13 cellular contexts compared by ENCODE assay signal in genomic region chr6:15754035-15754705, GRCh38.
DNase-seq lines count a peak whose midpoint lies in the region; ATAC-seq and TF ChIP-seq lines count a peak whose summit lies in the region.
"Had no signal": no experiment of that assay in that cellular context is flagged by ENCODE, and none has a peak within 500 bp of the region (broad histone marks: within the 10 kb centered on the region; RNA-seq: fewer than 3 reads in every experiment).

No MANE protein-coding gene starts in this region.

- H3K36me3 Mint-ChIP-seq in progenitor cell of endocrine pancreas (ENCODE audit: insufficient read depth): no peaks in the 10 kb centered on the region
- H3K36me3 Mint-ChIP-seq in activated CD8-positive, alpha-beta T cell treated with anti-CD3 and anti-CD28 coated beads for 36 hours (ENCODE audit: low read depth): no peaks in the 10 kb centered on the region
- H3K36me3 Mint-ChIP-seq: CD4-positive, CD25-positive, alpha-beta regulatory T cell had no signal

- CTCF ChIA-PET in activated CD8-positive, alpha-beta T cell treated with anti-CD3 and anti-CD28 coated beads for 36 hours (lab: Charles Lee): interaction anchor here (0.6 to 0.9 kb wide), 2 partner anchors 15 to 37 kb away, joined by 3 to 4 read pairs; no protein-coding TSS in a partner anchor

- ATAC-seq in GM19023 (IDR thresholded peaks at IDR 0.05; ENCODE audit: unreplicated experiment) (no peak), HG03521 (IDR thresholded peaks at IDR 0.05; ENCODE audit: unreplicated experiment) (no peak)
- ATAC-seq in activated CD8-positive, alpha-beta T cell treated with anti-CD3 and anti-CD28 coated beads for 36 hours: no peak

- peak; percentile 24 for DNase-seq in COLO829 (ENCODE audit: low spot score)
- peak; percentile 54 for DNase-seq in HK-2 (ENCODE audit: unreplicated experiment)
- DNase-seq in astrocyte of the hippocampus (ENCODE audit: low read depth, low spot score): peak; percentile 50
- DNase-seq in kidney glomerular epithelial cell (lab: John Stamatoyannopoulos, UW): peak; percentile 46
- no peak for DNase-seq in progenitor cell of endocrine pancreas (ENCODE audit: low spot score, unreplicated experiment)
- DNase-seq in activated CD8-positive, alpha-beta T cell treated with anti-CD3 and anti-CD28 coated beads for 36 hours: no peak
- DNase-seq: activated CD4-positive, alpha-beta T cell treated with anti-CD3 and anti-CD28 coated beads for 4 hours; activated effector memory CD4-positive, alpha-beta T cell treated with anti-CD3 and anti-CD28 coated beads, Interleukin-2, amount 50 U/mL, for 16 hours; CD4-positive, CD25-positive, alpha-beta regulatory T cell; KG1; spleen had no signal

- no peak for TF ChIP-seq CTCF in progenitor cell of endocrine pancreas (IDR thresholded peaks at IDR 0.05; ENCODE audit: unreplicated experiment)
- TF ChIP-seq CTCF in activated CD8-positive, alpha-beta T cell treated with anti-CD3 and anti-CD28 coated beads for 36 hours (IDR thresholded peaks at IDR 0.05): no peak

- POLR2A ChIA-PET in activated CD8-positive, alpha-beta T cell treated with anti-CD3 and anti-CD28 coated beads for 36 hours (lab: Charles Lee): no interaction called here

- no peak overlapping the region for H3K4me3 Mint-ChIP-seq in progenitor cell of endocrine pancreas (ENCODE audit: low read depth)
- no peak overlapping the region for H3K4me3 Mint-ChIP-seq in activated CD8-positive, alpha-beta T cell treated with anti-CD3 and anti-CD28 coated beads for 36 hours
- H3K4me3 Mint-ChIP-seq: CD4-positive, CD25-positive, alpha-beta regulatory T cell had no signal

- H3K9me3 Mint-ChIP-seq in progenitor cell of endocrine pancreas (ENCODE audit: low read depth): no peaks in the 10 kb centered on the region
- no peaks in the 10 kb centered on the region for H3K9me3 Mint-ChIP-seq in activated CD8-positive, alpha-beta T cell treated with anti-CD3 and anti-CD28 coated beads for 36 hours

- H3K27ac Mint-ChIP-seq in progenitor cell of endocrine pancreas: no peak overlapping the region
- no peak overlapping the region for H3K27ac Mint-ChIP-seq in activated CD8-positive, alpha-beta T cell treated with anti-CD3 and anti-CD28 coated beads for 36 hours

- intact Hi-C loops in activated CD8-positive, alpha-beta T cell treated with anti-CD3 and anti-CD28 coated beads for 36 hours (cut with micrococcal nuclease): no loop called here

- H3K4me1 Mint-ChIP-seq in progenitor cell of endocrine pancreas (ENCODE audit: low read depth): peaks cover 3% of the 10 kb centered on the region
- H3K4me1 Mint-ChIP-seq in activated CD8-positive, alpha-beta T cell treated with anti-CD3 and anti-CD28 coated beads for 36 hours (ENCODE audit: low read depth): no peaks in the 10 kb centered on the region
- H3K4me1 Mint-ChIP-seq: CD4-positive, CD25-positive, alpha-beta regulatory T cell had no signal

- H3K27me3 Mint-ChIP-seq in progenitor cell of endocrine pancreas: peaks cover 3% of the 10 kb centered on the region
- H3K27me3 Mint-ChIP-seq in activated CD8-positive, alpha-beta T cell treated with anti-CD3 and anti-CD28 coated beads for 36 hours: no peaks in the 10 kb centered on the region

Comparison
In these comparisons a context has a peak if more than half of its experiments do, and no peak if none do; other contexts are left out.
1. DNase-seq: peak in COLO829 (single experiment), HK-2 (single experiment), astrocyte of the hippocampus (single experiment) and kidney glomerular epithelial cell (single experiment); none in progenitor cell of endocrine pancreas (single experiment) and activated CD8-positive, alpha-beta T cell treated with anti-CD3 and anti-CD28 coated beads for 36 hours (single experiment).